In the genomic region with DNA sequence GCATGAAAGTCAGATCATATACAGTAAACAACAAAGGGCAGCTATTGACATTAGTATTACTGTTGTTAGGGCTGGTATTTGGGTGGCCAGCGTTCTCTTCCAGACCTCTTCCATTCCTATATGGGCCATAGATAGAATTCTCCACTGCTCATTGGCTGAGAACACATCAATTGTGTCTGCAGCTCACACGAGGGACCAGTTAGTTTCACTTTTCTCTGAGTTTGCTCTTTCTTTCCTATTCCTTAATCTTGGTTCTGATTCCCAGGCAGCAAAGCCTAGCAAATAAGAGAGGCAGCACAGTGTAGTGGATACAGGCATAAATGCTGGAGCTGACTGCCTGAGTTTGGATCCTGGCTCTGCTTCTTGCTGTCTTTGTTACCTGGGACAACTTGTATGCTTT, we compare ENCODE assay signal across 17 cellular contexts.
A peak's percentile ranks its signal among the peaks of the same experiment; 100 is the strongest.
DNase-seq lines count a peak whose midpoint lies in the region; ATAC-seq, FAIRE-seq and TF ChIP-seq lines count a peak whose summit lies in the region.
"Had no signal": no experiment of that assay in that cellular context is flagged by ENCODE, and none has a peak within 500 bp of the region (broad histone marks: within the 10 kb centered on the region; RNA-seq: fewer than 3 reads in every experiment).

No MANE protein-coding gene starts in this region.

- no peak overlapping the region for H3K56ac ChIP-seq in H1 (replicated peaks; ENCODE audit: insufficient read length, low read depth, low read length)

- H2BK15ac ChIP-seq in H1 (ENCODE audit: low read length) = no peak overlapping the region

- no peak overlapping the region for H2BK120ac ChIP-seq in H1 (replicated peaks; ENCODE audit: low read depth, low read length)

- H3K79me2 ChIP-seq in PC-9 (ENCODE audit: low read depth) (no peaks in the 10 kb centered on the region), H1 (ENCODE audit: control insufficient read depth in 1 of 2, insufficient read depth in 2 of 2, low read length in 2 of 2) (no peaks in the 10 kb centered on the region), osteoblast (ENCODE audit: insufficient read depth, low read length) (no peaks in the 10 kb centered on the region)

- no peak for TF ChIP-seq CTCF in PC-9 (conservative IDR thresholded peaks at IDR 0.05)
- no peak for TF ChIP-seq CTCF in H1 (IDR thresholded peaks at IDR 0.05; ENCODE audit: control extremely low read depth in 1 of 3, insufficient read depth in 1 of 3, low read depth in 1 of 3, low read length in 3 of 3)
- TF ChIP-seq CTCF in osteoblast (IDR thresholded peaks at IDR 0.05; ENCODE audit: extremely low read depth, low read depth, low read length) = no peak

- H3K4me1 ChIP-seq in PC-9 (replicated peaks; ENCODE audit: insufficient read depth) (no peaks in the 10 kb centered on the region), H1 (replicated peaks in 1 of 4; ENCODE audit: control insufficient read depth in 3 of 4, insufficient read depth in 4 of 4, low read length in 3 of 4) (no peaks in the 10 kb centered on the region), osteoblast (ENCODE audit: insufficient read depth, low read length) (peaks cover 13% of the 10 kb centered on the region)
- H3K4me1 ChIP-seq: BLaER1 had no signal

- no peak overlapping the region for H2BK20ac ChIP-seq in H1 (ENCODE audit: low read length)

- H3K36me3 ChIP-seq in PC-9 (ENCODE audit: low read depth) = no peaks in the 10 kb centered on the region
- H3K36me3 ChIP-seq in H1 (ENCODE audit: control insufficient read depth in 2 of 4, insufficient read depth in 4 of 4, low read length in 3 of 4) = no peaks in the 10 kb centered on the region
- no peaks in the 10 kb centered on the region for H3K36me3 ChIP-seq in osteoblast (ENCODE audit: insufficient read depth, low read length)
- H3K36me3 ChIP-seq: BLaER1 had no signal

- no peak overlapping the region for H2BK12ac ChIP-seq in H1 (ENCODE audit: low read depth, low read length)

- no peak overlapping the region for H2AFZ ChIP-seq in PC-9
- 0 out of 2 replicates have a peak overlapping the region, but pooled peaks have one; percentile 2 for H2AFZ ChIP-seq in H1 (ENCODE audit: low read length)
- peak overlapping the region; percentile 33 for H2AFZ ChIP-seq in osteoblast (ENCODE audit: low read length)

- H3K4ac ChIP-seq in H1 (replicated peaks; ENCODE audit: insufficient read length, low read depth, low read length) = no peak overlapping the region

- no peak for FAIRE-seq in H1 (lab: Jason Lieb, UNC)

- TF ChIP-seq EP300 in H1 (IDR thresholded peaks at IDR 0.05; ENCODE audit: borderline replicate concordance in 1 of 2, low read depth in 2 of 2, low read length in 2 of 2) = no peak

- H3K27me3 ChIP-seq in PC-9 (ENCODE audit: insufficient read depth, low read depth) = no peaks in the 10 kb centered on the region
- no peaks in the 10 kb centered on the region for H3K27me3 ChIP-seq in H1 (replicated peaks in 1 of 4; ENCODE audit: control insufficient read depth in 3 of 4, extremely low read depth in 1 of 4, insufficient read depth in 3 of 4, low read length in 3 of 4)
- H3K27me3 ChIP-seq in osteoblast (ENCODE audit: insufficient read depth, low read length) = no peaks in the 10 kb centered on the region
- H3K27me3 ChIP-seq: BLaER1 had no signal

- no peaks in the 10 kb centered on the region for H3F3A ChIP-seq in PC-9 (ENCODE audit: insufficient read depth, low read depth)

- H3K4me3 ChIP-seq in PC-9 = no peak overlapping the region
- no peak overlapping the region for H3K4me3 ChIP-seq in H1 (ENCODE audit: extremely low read depth in 1 of 4, insufficient read depth in 2 of 4, low read depth in 3 of 4, low read length in 4 of 4)
- peak overlapping the region; percentile 31 for H3K4me3 ChIP-seq in osteoblast (ENCODE audit: insufficient read depth, low read length)
- H3K4me3 ChIP-seq: BLaER1 had no signal

- DNase-seq in LHCN-M2 (ENCODE audit: low read depth) (peak; percentile 3), PC-9 (no peak), H1 (ENCODE audit: low read depth in 1 of 2, low spot score in 2 of 2) (no peak), osteoblast (ENCODE audit: insufficient read length, low spot score, missing footprints) (no peak), DMS79 (lab: John Stamatoyannopoulos, UW) (no peak), middle frontal gyrus (ENCODE audit: extremely low spot score, low spot score) (no peak)
- DNase-seq in activated CD4-positive, alpha-beta T cell treated with anti-CD3 and anti-CD28 coated beads, Interleukin-2, amount 50 U/mL, for 4 hours = no peak
- DNase-seq: CD8-positive, alpha-beta memory T cell; GF-D8; GOT3; NCI-H1417 treated with DMSO at 0.1 percent for 48 hours; NCI-H2029 treated with DMSO at 0.1 percent for 48 hours; NCI-H510A had no signal

- no peak for TF ChIP-seq RAD21 in H1 (IDR thresholded peaks at IDR 0.05 in 1 of 2, conservative IDR thresholded peaks at IDR 0.05 in 1 of 2; ENCODE audit: low read depth in 2 of 2, low read length in 2 of 2)

- H4K8ac ChIP-seq in H1 (ENCODE audit: extremely low read depth, insufficient read depth, low read length) = no peak overlapping the region

- CTCF ChIA-PET in PC-9 (lab: Charles Lee) = no interaction called here
- CTCF ChIA-PET in H1 (lab: Charles Lee; ENCODE audit: partially characterized antibody) = interaction anchor here (0.6 to 1.2 kb wide), 7 partner anchors 9 to 324 kb away, joined by 3 to 4 read pairs (median 3); no protein-coding TSS in a partner anchor

- no peaks in the 10 kb centered on the region for H3K23me2 ChIP-seq in H1 (ENCODE audit: low read depth, low read length)

- no peak overlapping the region for H4K5ac ChIP-seq in H1 (ENCODE audit: insufficient read length, low read depth, low read length)

- no peak for ATAC-seq in HG03442 (IDR thresholded peaks at IDR 0.05; ENCODE audit: unreplicated experiment)

- H2BK5ac ChIP-seq in H1 (ENCODE audit: low read depth, low read length) = no peak overlapping the region

- no peak overlapping the region for H3K23ac ChIP-seq in H1 (ENCODE audit: insufficient read length)

- 83% methylated on average over 2 of the region's 2 CpGs; no CpG with 5 or more reads in 1 of the 2 experiments for WGBS in H1 (ENCODE audit: extremely low coverage in 1 of 2, insufficient coverage in 1 of 2, insufficient read length in 1 of 2, insufficient replicate concordance in 2 of 2, low coverage in 1 of 2, low lambda C conversion rate in 2 of 2, missing lambda C conversion rate in 1 of 2), 2 experiments

- H3K4me2 ChIP-seq in PC-9 (peak overlapping the region; percentile 31), H1 (ENCODE audit: insufficient read depth in 1 of 2, low read depth in 2 of 2, low read length in 2 of 2) (no peak overlapping the region), osteoblast (ENCODE audit: insufficient read depth, low read length) (peak overlapping the region; percentile 76)
- H3K4me2 ChIP-seq: BLaER1, KMS-11 had no signal

- no peak overlapping the region for H3K18ac ChIP-seq in H1 (ENCODE audit: extremely low read depth, low read length)

- intact Hi-C loops in PC-9 (cut with micrococcal nuclease; ENCODE audit: unreplicated experiment) = no loop called here

- no peak overlapping the region for H3K9ac ChIP-seq in H1 (replicated peaks in 1 of 4; ENCODE audit: extremely low read depth in 1 of 4, low read depth in 3 of 4, low read length in 3 of 4)
- H3K9ac ChIP-seq: BLaER1, KMS-11 had no signal

- no peak for TF ChIP-seq POLR2A in H1 (IDR thresholded peaks at IDR 0.05; ENCODE audit: control extremely low read depth in 1 of 2, low read depth in 2 of 2, low read length in 2 of 2)

- H2AK5ac ChIP-seq in H1 (ENCODE audit: low read depth, low read length) = no peak overlapping the region

- H4K20me1 ChIP-seq in PC-9 (ENCODE audit: insufficient read depth) (no peaks in the 10 kb centered on the region; the same call in 1 of the 2 replicates), H1 (replicated peaks in 1 of 2; ENCODE audit: control insufficient read depth in 1 of 2, insufficient read depth in 2 of 2, low read length in 2 of 2) (no peaks in the 10 kb centered on the region), osteoblast (ENCODE audit: insufficient read depth, low read length) (peaks cover 25% of the 10 kb centered on the region)
- H4K20me1 ChIP-seq: BLaER1 had no signal

- no peaks in the 10 kb centered on the region for H3K9me2 ChIP-seq in PC-9 (ENCODE audit: insufficient read depth)

- no peak overlapping the region for H3K14ac ChIP-seq in H1 (ENCODE audit: insufficient read length)

- no peaks in the 10 kb centered on the region for H3K79me1 ChIP-seq in H1 (ENCODE audit: low read depth, low read length)

- H4K91ac ChIP-seq in H1 (replicated peaks; ENCODE audit: insufficient read length, low read length) = no peak overlapping the region

- no peak overlapping the region for H3K27ac ChIP-seq in PC-9
- H3K27ac ChIP-seq in H1 (ENCODE audit: low read depth, low read length) = no peak overlapping the region
- no peak overlapping the region for H3K27ac ChIP-seq in osteoblast (ENCODE audit: low read depth, low read length)
- H3K27ac ChIP-seq: BLaER1, KMS-11, RWPE1 had no signal

- no TSS peak for BruUV-seq in PC-9 (replicated peaks; lab: Mats Ljungman, UMichigan)

- POLR2A ChIA-PET in PC-9 (lab: Charles Lee; ENCODE audit: unreplicated experiment) (interaction anchor here (0.6 kb wide), 1 partner anchor 40 kb away, joined by 4 read pairs; no protein-coding TSS in a partner anchor), H1 (lab: Charles Lee; ENCODE audit: partially characterized antibody) (no interaction called here)

- no peaks in the 10 kb centered on the region for H3K9me3 ChIP-seq in PC-9 (ENCODE audit: insufficient read depth, low read depth)
- H3K9me3 ChIP-seq in H1 (ENCODE audit: insufficient read depth in 2 of 2, low read depth in 1 of 2, low read length in 1 of 2) = no peaks in the 10 kb centered on the region
- H3K9me3 ChIP-seq in osteoblast (ENCODE audit: low read depth, low read length) = no peaks in the 10 kb centered on the region
- H3K9me3 ChIP-seq: BLaER1 had no signal

TF ChIP-seq in H1, 55 proteins besides CTCF, POLR2A, EP300 and RAD21 (continues in another document):
- TF ChIP-seq RBBP5 (IDR thresholded peaks at IDR 0.05; ENCODE audit: borderline replicate concordance, low read depth, low read length) (no peak), TBP (IDR thresholded peaks at IDR 0.05; ENCODE audit: low read depth, low read length) (no peak), RXRA (IDR thresholded peaks at IDR 0.05; ENCODE audit: insufficient read depth, low read depth, low read length) (no peak), SUZ12 (IDR thresholded peaks at IDR 0.05; ENCODE audit: low read length) (no peak), SIX5 (IDR thresholded peaks at IDR 0.05; ENCODE audit: low read depth, low read length) (no peak), TCF12 (IDR thresholded peaks at IDR 0.05; ENCODE audit: low read depth, low read length) (no peak), KDM4A (IDR thresholded peaks at IDR 0.05; ENCODE audit: low read depth, low read length, severe bottlenecking) (no peak), BACH1 (IDR thresholded peaks at IDR 0.05; ENCODE audit: low read length) (no peak), TAF7 (optimal IDR thresholded peaks at IDR 0.05; ENCODE audit: borderline replicate concordance, low read depth, low read length) (no peak), SAP30 (IDR thresholded peaks at IDR 0.05; ENCODE audit: insufficient read depth, insufficient replicate concordance, low read length) (no peak), JUND (IDR thresholded peaks at IDR 0.05; ENCODE audit: low read length) (no peak), SP1 (IDR thresholded peaks at IDR 0.05; ENCODE audit: low read depth, low read length) (no peak)

Comparison
In these comparisons a context has a peak if more than half of its experiments do, and no peak if none do; other contexts are left out.
1. H3K4me2 ChIP-seq: peak in PC-9 (single experiment) and osteoblast (single experiment); none in H1 (0 of 2).